In genomic region chr12:53994268-53994690, GRCh38 we compare ENCODE assay signal across 12 cellular contexts. TPM values are rescaled to one million over a fixed set of nuclear protein-coding genes. Genes with fewer than 3 reads are reported as not detected.
DNase-seq lines count a peak whose midpoint lies in the region; ATAC-seq, FAIRE-seq and TF ChIP-seq lines count a peak whose summit lies in the region.
"Had no signal": no experiment of that assay in that cellular context is flagged by ENCODE, and none has a peak within 500 bp of the region (broad histone marks: within the 10 kb centered on the region; RNA-seq: fewer than 3 reads in every experiment).

No MANE protein-coding gene starts in this region.

- peak overlapping the region in 1 of 3 experiments; percentile 27 for H3K4me3 ChIP-seq in mammary epithelial cell (replicated peaks in 1 of 3; ENCODE audit: insufficient read depth in 1 of 3, low read depth in 2 of 3, low read length in 3 of 3)
- no peak overlapping the region for H3K4me3 ChIP-seq in naive thymus-derived CD4-positive, alpha-beta T cell (ENCODE audit: low read length)

- ATAC-seq in naive thymus-derived CD4-positive, alpha-beta T cell, result no peak

- peak overlapping the region; percentile 83 for H3K4me2 ChIP-seq in mammary epithelial cell (ENCODE audit: insufficient read depth, low read depth, low read length)

- 49% methylated on average over 10 of the region's 35 CpGs for WGBS in mammary epithelial cell (ENCODE audit: low coverage, missing lambda C conversion rate)

- DNase-seq in HK-2 (ENCODE audit: unreplicated experiment) (peak; percentile 37), mammary epithelial cell (no peak), frontal cortex (ENCODE audit: low spot score in 2 of 2) (no peak), nucleus accumbens (lab: John Stamatoyannopoulos, UW) (no peak)
- no peak for DNase-seq in naive thymus-derived CD4-positive, alpha-beta T cell
- DNase-seq in activated CD8-positive, alpha-beta memory T cell treated with anti-CD3 and anti-CD28 coated beads, Interleukin-2, amount 50 U/mL, for 4 hours, result no peak
- no peak for DNase-seq in stimulated activated naive CD4-positive, alpha-beta T cell treated with Interleukin-2 at 50 U/mL for 16 hours (lab: John Stamatoyannopoulos, UW)
- DNase-seq: activated CD4-positive, alpha-beta T cell treated with anti-CD3 and anti-CD28 coated beads for 1 hour; NCI-H1105 treated with DMSO at 0.1 percent for 48 hours; occipital lobe had no signal

- H3K27ac ChIP-seq in 22Rv1 (peak overlapping the region; percentile 69), mammary epithelial cell (ENCODE audit: insufficient read depth, low read depth, low read length) (no peak overlapping the region)
- no peak overlapping the region for H3K27ac ChIP-seq in naive thymus-derived CD4-positive, alpha-beta T cell (ENCODE audit: low read depth, low read length)

- FAIRE-seq in frontal cortex (lab: Jason Lieb, UNC), result no peak
- FAIRE-seq: bronchial epithelial cell had no signal

- no peak for TF ChIP-seq CTCF in 22Rv1 (IDR thresholded peaks at IDR 0.05)
- TF ChIP-seq CTCF in mammary epithelial cell (conservative IDR thresholded peaks at IDR 0.05 in 1 of 2, IDR thresholded peaks at IDR 0.05 in 1 of 2; ENCODE audit: extremely low read depth in 1 of 2, insufficient read depth in 1 of 2, low read depth in 1 of 2, low read length in 2 of 2), result no peak

- no peak overlapping the region for H3K9ac ChIP-seq in mammary epithelial cell (ENCODE audit: insufficient read depth, low read length)

- H3K27ac Mint-ChIP-seq in naive thymus-derived CD4-positive, alpha-beta T cell, result peak overlapping the region in 5 of 9 donors; percentile 28 to 75 (median 50)

- in situ Hi-C loops in mammary epithelial cell (cut with MboI; ENCODE audit: low sequenced_read_pairs in 2 of 2), result no loop called here

- no peaks in the 10 kb centered on the region for H3K79me2 ChIP-seq in mammary epithelial cell (ENCODE audit: insufficient read depth, low read length)

- H3K27me3 Mint-ChIP-seq in naive thymus-derived CD4-positive, alpha-beta T cell, result peaks cover 89 to 98% (median 92%) of the 10 kb centered on the region in 5 donors

- H2AFZ ChIP-seq in mammary epithelial cell (ENCODE audit: low read depth, low read length), result peak overlapping the region; percentile 84

- H3K9me3 ChIP-seq in mammary epithelial cell (replicated peaks; ENCODE audit: insufficient read depth, low read length), result no peaks in the 10 kb centered on the region
- H3K9me3 ChIP-seq in naive thymus-derived CD4-positive, alpha-beta T cell (ENCODE audit: control insufficient read depth in 2 of 3, low read length in 3 of 3), result no peaks in the 10 kb centered on the region

- POLR2A ChIA-PET in naive thymus-derived CD4-positive, alpha-beta T cell (lab: Charles Lee), result no interaction called here

- CTCF ChIA-PET in mammary epithelial cell (lab: Charles Lee; ENCODE audit: low non-redundant PET), result no interaction called here
- CTCF ChIA-PET in naive thymus-derived CD4-positive, alpha-beta T cell (lab: Charles Lee), result no interaction called here

- intact Hi-C loops in mammary epithelial cell (cut with micrococcal nuclease), result no loop called here
- intact Hi-C loops in naive thymus-derived CD4-positive, alpha-beta T cell (cut with micrococcal nuclease), result loop anchor here in 1 of 2 donors (1.0 kb wide), 1 partner anchor 15 kb away; no protein-coding TSS in a partner anchor

- peaks cover 0 to 8% (median 0%) of the 10 kb centered on the region in 11 donors for H3K9me3 Mint-ChIP-seq in naive thymus-derived CD4-positive, alpha-beta T cell

- no peaks in the 10 kb centered on the region for H3K27me3 ChIP-seq in mammary epithelial cell (ENCODE audit: insufficient read depth, low read length)
- peaks cover 55 to 89% of the 10 kb centered on the region in 2 donors for H3K27me3 ChIP-seq in naive thymus-derived CD4-positive, alpha-beta T cell (ENCODE audit: control insufficient read depth in 2 of 2, insufficient read depth in 2 of 2, low read length in 2 of 2)

- no peaks in the 10 kb centered on the region for H3K36me3 ChIP-seq in mammary epithelial cell (ENCODE audit: insufficient read depth, low read length)
- no peaks in the 10 kb centered on the region for H3K36me3 ChIP-seq in naive thymus-derived CD4-positive, alpha-beta T cell (ENCODE audit: control insufficient read depth in 2 of 3, insufficient read depth in 3 of 3, low read length in 3 of 3)

- dilution Hi-C loops in mammary epithelial cell (cut with HindIII; ENCODE audit: low sequenced_read_pairs), result loop anchor here (5.0 kb wide), 1 partner anchor 227 kb away; no protein-coding TSS in a partner anchor

- H4K20me1 ChIP-seq in mammary epithelial cell (ENCODE audit: insufficient read depth, low read length), result no peaks in the 10 kb centered on the region

- peaks cover 39% of the 10 kb centered on the region for H3K4me1 ChIP-seq in mammary epithelial cell (ENCODE audit: insufficient read depth, low read length)
- peaks cover 20 to 21% of the 10 kb centered on the region in 2 donors for H3K4me1 ChIP-seq in naive thymus-derived CD4-positive, alpha-beta T cell (ENCODE audit: control insufficient read depth in 2 of 2, insufficient read depth in 2 of 2, low read length in 2 of 2)

- peak overlapping the region in 9 of 10 donors; percentile 37 to 88 (median 61) for H3K4me3 Mint-ChIP-seq in naive thymus-derived CD4-positive, alpha-beta T cell

- peaks cover 28 to 67% (median 40%) of the 10 kb centered on the region in 7 donors for H3K4me1 Mint-ChIP-seq in naive thymus-derived CD4-positive, alpha-beta T cell

- H3K36me3 Mint-ChIP-seq in naive thymus-derived CD4-positive, alpha-beta T cell, result peaks cover 0 to 6% (median 0%) of the 10 kb centered on the region in 5 donors

- no TSS peak for BruUV-seq in mammary epithelial cell (replicated peaks; lab: Mats Ljungman, UMichigan)

RNA-seq across cellular contexts. Expression of gene HOXC9, which starts 5.7 kb away (rescaled TPM):
- total RNA-seq in mammary epithelial cell (1 to 10 TPM; 3.2 to 9.4 TPM), frontal cortex (not detected)
- polyA plus RNA-seq in mammary epithelial cell, result 2.9 TPM
- polyA minus RNA-seq in mammary epithelial cell, result 4.2 TPM
- not detected for total RNA-seq in naive thymus-derived CD4-positive, alpha-beta T cell
- polyA plus RNA-seq in naive thymus-derived CD4-positive, alpha-beta T cell, result not detected
- total RNA-seq: bronchial epithelial cell, occipital lobe had no signal

RNA-seq across cellular contexts. Expression of gene HOXC10, which starts 9.3 kb away (rescaled TPM):
- total RNA-seq in mammary epithelial cell, result 1 to 10 TPM; 3.3 to 3.8 TPM
- 0.83 TPM for polyA plus RNA-seq in mammary epithelial cell
- polyA minus RNA-seq in mammary epithelial cell, result 1.2 TPM
- total RNA-seq in naive thymus-derived CD4-positive, alpha-beta T cell, result not detected
- polyA plus RNA-seq in naive thymus-derived CD4-positive, alpha-beta T cell, result not detected
- not detected for total RNA-seq in frontal cortex
- total RNA-seq: bronchial epithelial cell, occipital lobe had no signal

RNA-seq across cellular contexts. Expression of gene HOXC8, which starts 14.5 kb away (rescaled TPM):
- total RNA-seq in mammary epithelial cell (1 to 10 TPM; 2.3 to 7.9 TPM), frontal cortex (not detected)
- 4.3 TPM for polyA plus RNA-seq in mammary epithelial cell
- polyA minus RNA-seq in mammary epithelial cell, result 3.2 TPM
- not detected for total RNA-seq in naive thymus-derived CD4-positive, alpha-beta T cell
- not detected for polyA plus RNA-seq in naive thymus-derived CD4-positive, alpha-beta T cell
- total RNA-seq: bronchial epithelial cell, occipital lobe had no signal

RNA-seq across cellular contexts. Expression of gene HOTAIR, which starts 19.5 kb away (rescaled TPM):
- total RNA-seq in mammary epithelial cell (under 1 TPM in 1 of 2 donors, not detected in 1; 0.67 TPM), frontal cortex (not detected)
- 0.33 TPM for polyA plus RNA-seq in mammary epithelial cell
- not detected for polyA minus RNA-seq in mammary epithelial cell
- not detected for total RNA-seq in naive thymus-derived CD4-positive, alpha-beta T cell
- not detected for polyA plus RNA-seq in naive thymus-derived CD4-positive, alpha-beta T cell
- total RNA-seq: bronchial epithelial cell, occipital lobe had no signal

RNA-seq across cellular contexts. Expression of gene HOXC11, which starts 21.4 kb away (rescaled TPM):
- total RNA-seq in mammary epithelial cell, result 1 to 10 TPM in 1 of 2 donors, not detected in 1; 1.5 TPM
- 0.22 TPM for polyA plus RNA-seq in mammary epithelial cell
- not detected for polyA minus RNA-seq in mammary epithelial cell
- not detected for total RNA-seq in naive thymus-derived CD4-positive, alpha-beta T cell
- polyA plus RNA-seq in naive thymus-derived CD4-positive, alpha-beta T cell, result not detected
- not detected for total RNA-seq in frontal cortex
- total RNA-seq: bronchial epithelial cell, occipital lobe had no signal
